Comparison of ENCODE assay signal across 15 cellular contexts in genomic region chr12:105775351-105775750, GRCh38.
A peak's percentile ranks its signal among the peaks of the same experiment; 100 is the strongest.
DNase-seq lines count a peak whose midpoint lies in the region; ATAC-seq, FAIRE-seq and TF ChIP-seq lines count a peak whose summit lies in the region.
"Had no signal": no experiment of that assay in that cellular context is flagged by ENCODE, and none has a peak within 500 bp of the region (broad histone marks: within the 10 kb centered on the region; RNA-seq: fewer than 3 reads in every experiment).

No MANE protein-coding gene starts in this region.

- H3K9me3 Mint-ChIP-seq in chondrocyte (ENCODE audit: low read depth): no peaks in the 10 kb centered on the region

- peaks cover 8% of the 10 kb centered on the region for H3K4me1 Mint-ChIP-seq in chondrocyte (ENCODE audit: low read depth)
- H3K4me1 Mint-ChIP-seq: CD8-positive, alpha-beta memory T cell had no signal

- ATAC-seq in GM18867 (IDR thresholded peaks at IDR 0.05; ENCODE audit: unreplicated experiment): no peak
- ATAC-seq: lower lobe of right lung had no signal

- H3K27me3 Mint-ChIP-seq in chondrocyte (ENCODE audit: low read depth): no peaks in the 10 kb centered on the region

- H3K36me3 Mint-ChIP-seq in chondrocyte (ENCODE audit: low read depth): no peaks in the 10 kb centered on the region
- H3K36me3 Mint-ChIP-seq: CD8-positive, alpha-beta memory T cell had no signal

- no peak overlapping the region for H3K4me3 Mint-ChIP-seq in chondrocyte (ENCODE audit: unreplicated experiment)
- H3K4me3 Mint-ChIP-seq: CD8-positive, alpha-beta memory T cell had no signal

- DNase-seq in AG20443 (ENCODE audit: low spot score): peak; percentile 54
- peak; percentile 43 for DNase-seq in HTR-8/SVneo (ENCODE audit: insufficient read length, low spot score)
- no peak for DNase-seq in chondrocyte (ENCODE audit: low spot score)
- peak; percentile 96 for DNase-seq in left kidney (ENCODE audit: low read depth, low spot score)
- DNase-seq in activated CD4-positive, CD25-positive, alpha-beta regulatory T cell treated with anti-CD3 and anti-CD28 coated beads, Interleukin-2, amount 50 U/mL, for 72 hours: no peak
- no peak for DNase-seq in NCI-H1417 treated with DMSO at 0.1 percent for 48 hours (lab: John Stamatoyannopoulos, UW)
- no peak for DNase-seq in C1 segment of cervical spinal cord (lab: John Stamatoyannopoulos, UW)
- DNase-seq: caudate nucleus; CD8-positive, alpha-beta memory T cell; esophagus squamous epithelium; lower lobe of right lung; NCI-H1694 treated with DMSO at 0.1 percent for 48 hours had no signal

- no peak overlapping the region for H3K27ac Mint-ChIP-seq in chondrocyte (ENCODE audit: unreplicated experiment)
- H3K27ac Mint-ChIP-seq: CD8-positive, alpha-beta memory T cell; progenitor cell of endocrine pancreas had no signal

- TF ChIP-seq CTCF in chondrocyte (IDR thresholded peaks at IDR 0.05): peak; percentile 74

- no peak for FAIRE-seq in HTR-8/SVneo (lab: Jason Lieb, UNC)
- FAIRE-seq: GM12891 had no signal

Comparison
In these comparisons a context has a peak if more than half of its experiments do, and no peak if none do; other contexts are left out.
1. DNase-seq: peak in AG20443 (single experiment), HTR-8/SVneo (single experiment) and left kidney (single experiment); none in chondrocyte (single experiment), activated CD4-positive, CD25-positive, alpha-beta regulatory T cell treated with anti-CD3 and anti-CD28 coated beads, Interleukin-2, amount 50 U/mL, for 72 hours (single experiment), NCI-H1417 treated with DMSO at 0.1 percent for 48 hours (single experiment) and C1 segment of cervical spinal cord (0 of 14).